ENCODE assay signal across 9 cellular contexts in genomic region chr17:78173025-78173715, GRCh38. TPM values are rescaled to one million over a fixed set of nuclear protein-coding genes. Genes with fewer than 3 reads are reported as not detected.
A peak's percentile ranks its signal among the peaks of the same experiment; 100 is the strongest.
DNase-seq lines count a peak whose midpoint lies in the region; ATAC-seq, FAIRE-seq and TF ChIP-seq lines count a peak whose summit lies in the region.
"Had no signal": no experiment of that assay in that cellular context is flagged by ENCODE, and none has a peak within 500 bp of the region (broad histone marks: within the 10 kb centered on the region; RNA-seq: fewer than 3 reads in every experiment).

No MANE protein-coding gene starts in this region.

- no TSS peak for BruUV-seq in PC-3 (replicated peaks; lab: Mats Ljungman, UMichigan)

- FAIRE-seq in GM18507 (lab: Jason Lieb, UNC): peak; percentile 81

- H3K9me2 ChIP-seq in PC-3 (replicated peaks; ENCODE audit: low read length): no peaks in the 10 kb centered on the region

- TF ChIP-seq CTCF in brain microvascular endothelial cell (IDR thresholded peaks at IDR 0.05; ENCODE audit: low read depth, low read length, missing control alignments): no peak
- no peak for TF ChIP-seq CTCF in PC-3 (conservative IDR thresholded peaks at IDR 0.05; ENCODE audit: low read depth, low read length)

- in situ Hi-C loops in brain microvascular endothelial cell (cut with HindIII; ENCODE audit: low pct_ligation_motif_present, low sequenced_read_pairs): no loop called here

- H3K27ac ChIP-seq in HUES64 (ENCODE audit: low read depth, low read length) (peak overlapping the region; percentile 30; the same call in 1 of the 2 replicates), duodenal mucosa (ENCODE audit: low read depth, low read length) (peak overlapping the region; percentile 64), rectal smooth muscle tissue (ENCODE audit: low read depth, low read length) (peak overlapping the region; percentile 47), brain microvascular endothelial cell (no peak overlapping the region), PC-3 (ENCODE audit: low read length) (no peak overlapping the region)

- no peaks in the 10 kb centered on the region for H3K27me3 ChIP-seq in HUES64 (ENCODE audit: insufficient read depth, low read length)
- no peaks in the 10 kb centered on the region for H3K27me3 ChIP-seq in duodenal mucosa (ENCODE audit: control insufficient read depth in 1 of 2, insufficient read depth in 2 of 2, low read length in 2 of 2)
- no peaks in the 10 kb centered on the region for H3K27me3 ChIP-seq in rectal smooth muscle tissue (ENCODE audit: control insufficient read depth, insufficient read depth, low read length)
- no peaks in the 10 kb centered on the region for H3K27me3 ChIP-seq in brain microvascular endothelial cell (replicated peaks)
- no peaks in the 10 kb centered on the region for H3K27me3 ChIP-seq in PC-3 (ENCODE audit: low read length)

- no peak overlapping the region for H2AFZ ChIP-seq in PC-3 (ENCODE audit: low read length)

- peaks cover 36% of the 10 kb centered on the region for H3K36me3 ChIP-seq in HUES64 (ENCODE audit: insufficient read depth, low read length)
- H3K36me3 ChIP-seq in duodenal mucosa (ENCODE audit: control insufficient read depth in 1 of 2, insufficient read depth in 2 of 2, low read length in 2 of 2): peaks cover 0 to 14% of the 10 kb centered on the region in 2 donors
- peaks cover 4% of the 10 kb centered on the region for H3K36me3 ChIP-seq in rectal smooth muscle tissue (ENCODE audit: control insufficient read depth, insufficient read depth, low read length)
- H3K36me3 ChIP-seq in brain microvascular endothelial cell (replicated peaks): no peaks in the 10 kb centered on the region
- H3K36me3 ChIP-seq in PC-3 (ENCODE audit: low read depth, low read length): peaks cover 31% of the 10 kb centered on the region

- H3K9ac ChIP-seq in HUES64 (ENCODE audit: low read depth, low read length) (no peak overlapping the region), duodenal mucosa (ENCODE audit: low read depth in 1 of 2, low read length in 2 of 2) (peak overlapping the region; percentile 39 to 40), rectal smooth muscle tissue (ENCODE audit: low read length) (no peak overlapping the region), PC-3 (ENCODE audit: low read length) (no peak overlapping the region)

- DNase-seq in GM18507 (ENCODE audit: extremely low spot score, insufficient read length, low read depth) (no peak), brain microvascular endothelial cell (no peak), PC-3 (no peak), GOT3 (lab: John Stamatoyannopoulos, UW) (no peak), HK-2 (ENCODE audit: unreplicated experiment) (no peak)

- no peak overlapping the region for H3K4me2 ChIP-seq in PC-3 (ENCODE audit: low read length)

- WGBS in HUES64: 89% methylated on average over 11 of the region's 11 CpGs

- H3F3A ChIP-seq in PC-3 (ENCODE audit: low read length, unreplicated experiment): peaks cover 23% of the 10 kb centered on the region

- no peak for ATAC-seq in PC-3

- CTCF ChIA-PET in PC-3 (lab: Charles Lee): no interaction called here

- H4K20me1 ChIP-seq in PC-3 (ENCODE audit: low read length): peaks cover 19% of the 10 kb centered on the region

- H3K4me3 ChIP-seq in HUES64 (ENCODE audit: low read length) (no peak overlapping the region), duodenal mucosa (ENCODE audit: low read depth in 1 of 2, low read length in 2 of 2) (peak overlapping the region; percentile 1 to 9), rectal smooth muscle tissue (ENCODE audit: low read length) (no peak overlapping the region), brain microvascular endothelial cell (ENCODE audit: low read depth, low read length) (no peak overlapping the region), PC-3 (ENCODE audit: low read length) (no peak overlapping the region)

- H3K79me2 ChIP-seq in PC-3 (ENCODE audit: low read length): peaks cover 30% of the 10 kb centered on the region

- POLR2A ChIA-PET in PC-3 (lab: Charles Lee; ENCODE audit: unreplicated experiment): no interaction called here

- H3K9me3 ChIP-seq in HUES64 (ENCODE audit: insufficient read depth, low read depth, low read length) (no peaks in the 10 kb centered on the region), duodenal mucosa (ENCODE audit: control insufficient read depth in 1 of 2, low read length in 2 of 2) (no peaks in the 10 kb centered on the region), PC-3 (ENCODE audit: low read length) (no peaks in the 10 kb centered on the region)

- intact Hi-C loops in PC-3 (cut with micrococcal nuclease): no loop called here

- H3K4me1 ChIP-seq in HUES64 (ENCODE audit: insufficient read depth, low read length): peaks cover 10% of the 10 kb centered on the region; the same call in 1 of the 2 replicates
- peaks cover 72 to 77% of the 10 kb centered on the region in 2 donors for H3K4me1 ChIP-seq in duodenal mucosa (ENCODE audit: control insufficient read depth in 1 of 2, insufficient read depth in 2 of 2, low read length in 2 of 2)
- H3K4me1 ChIP-seq in rectal smooth muscle tissue (ENCODE audit: control insufficient read depth, insufficient read depth, low read length): peaks cover 11% of the 10 kb centered on the region
- peaks cover 17% of the 10 kb centered on the region for H3K4me1 ChIP-seq in PC-3 (ENCODE audit: insufficient read depth, low read length)

RNA-seq across cellular contexts. Expression of gene SYNGR2, which starts 4.8 kb away (rescaled TPM):
- 24.1 TPM for polyA plus RNA-seq in HUES64 (2013, experiment 1 of 2)
- polyA plus RNA-seq in HUES64 (2013, experiment 2 of 2): 21.4 TPM
- total RNA-seq in PC-3 (2014; rRNA removed): 213 and 220 TPM in 2 replicates

RNA-seq across cellular contexts. Expression of gene TK1, which starts 13.7 kb away (rescaled TPM):
- 64.5 TPM for polyA plus RNA-seq in HUES64 (2013, experiment 1 of 2)
- polyA plus RNA-seq in HUES64 (2013, experiment 2 of 2): 62.3 TPM
- 340 and 430 TPM in 2 replicates for total RNA-seq in PC-3 (2014; rRNA removed)

RNA-seq across cellular contexts. Expression of gene AFMID, which starts 14.0 kb away (rescaled TPM):
- polyA plus RNA-seq in HUES64 (2013, experiment 1 of 2): 40.7 TPM
- polyA plus RNA-seq in HUES64 (2013, experiment 2 of 2): 40.2 TPM
- 53.1 and 58.9 TPM in 2 replicates for total RNA-seq in PC-3 (2014; rRNA removed)

RNA-seq across cellular contexts. Expression of gene C17orf99, which starts 27.0 kb away (rescaled TPM):
- polyA plus RNA-seq in HUES64 (2013, experiment 1 of 2): not detected
- polyA plus RNA-seq in HUES64 (2013, experiment 2 of 2): not detected
- 3.2 TPM in 1 of 2 replicates, not detected in the other for total RNA-seq in PC-3 (2014; rRNA removed)
- total RNA-seq: kidney epithelial cell had no signal

RNA-seq across cellular contexts. Expression of gene BIRC5, which starts 40.9 kb away (rescaled TPM):
- 91.6 TPM for polyA plus RNA-seq in HUES64 (2013, experiment 1 of 2)
- 99.2 TPM for polyA plus RNA-seq in HUES64 (2013, experiment 2 of 2)
- total RNA-seq in PC-3 (2014; rRNA removed): 271 and 304 TPM in 2 replicates

Comparison
In these comparisons a context has a peak if more than half of its experiments do, and no peak if none do; other contexts are left out.
1. H3K27ac ChIP-seq: peak in HUES64 (single experiment), duodenal mucosa (single experiment) and rectal smooth muscle tissue (single experiment); none in brain microvascular endothelial cell (single experiment) and PC-3 (single experiment).
2. H3K4me3 ChIP-seq: peak in duodenal mucosa (2 of 2); none in HUES64 (single experiment), rectal smooth muscle tissue (single experiment), brain microvascular endothelial cell (single experiment) and PC-3 (single experiment).
3. H3K9ac ChIP-seq: peak in duodenal mucosa (2 of 2); none in HUES64 (single experiment), rectal smooth muscle tissue (single experiment) and PC-3 (single experiment).